ENCODE assay signal across 8 cellular contexts in genomic region chrX:22686138-22686541, GRCh38.
A peak's percentile ranks its signal among the peaks of the same experiment; 100 is the strongest.
DNase-seq lines count a peak whose midpoint lies in the region; ATAC-seq and TF ChIP-seq lines count a peak whose summit lies in the region.

No MANE protein-coding gene starts in this region.

- POLR2A ChIA-PET in AG04450 (lab: Yijun Ruan, JAX), result interaction anchor here (0.7 kb wide), 1 partner anchor 12 kb away, joined by 5 read pairs; no protein-coding TSS in a partner anchor

- CTCF ChIA-PET in AG04450 (lab: Charles Lee), result no interaction called here

- H3K4me1 ChIP-seq in ascending aorta, result no peaks in the 10 kb centered on the region

- H3K27me3 ChIP-seq in AG04450 (ENCODE audit: control insufficient read depth, insufficient read depth, low read length), result no peaks in the 10 kb centered on the region
- no peaks in the 10 kb centered on the region for H3K27me3 ChIP-seq in ascending aorta

- DNase-seq in AG04450 (ENCODE audit: low read depth, low spot score), result peak; percentile 24
- peak; percentile 90 for DNase-seq in NAMALWA (ENCODE audit: low spot score)
- DNase-seq in SW480 (ENCODE audit: low spot score), result peak; percentile 4
- DNase-seq in left cardiac atrium, result peak; percentile 20
- no peak for DNase-seq in ascending aorta (ENCODE audit: low spot score in 2 of 2)
- DNase-seq in inferior parietal cortex (ENCODE audit: extremely low spot score), result no peak

- no peaks in the 10 kb centered on the region for H3K9me3 ChIP-seq in AG04450 (ENCODE audit: control insufficient read depth, insufficient read depth, low read length)
- no peaks in the 10 kb centered on the region for H3K9me3 ChIP-seq in ascending aorta

- H3K27ac ChIP-seq in AG04450 (ENCODE audit: low read depth, low read length), result no peak overlapping the region
- H3K27ac ChIP-seq in ascending aorta, result no peak overlapping the region

- TF ChIP-seq CTCF in AG04450 (IDR thresholded peaks at IDR 0.05; ENCODE audit: low read depth, low read length) (no peak), ascending aorta (IDR thresholded peaks at IDR 0.05) (no peak)

- no peaks in the 10 kb centered on the region for H3K36me3 ChIP-seq in ascending aorta

- intact Hi-C loops in left cardiac atrium (cut with DNase I) (no loop called here), ascending aorta (cut with DNase I) (no loop called here)

- H3K4me3 ChIP-seq in AG04450 (ENCODE audit: low read depth, low read length), result no peak overlapping the region
- peak overlapping the region in 1 of 2 donors; percentile 13 for H3K4me3 ChIP-seq in ascending aorta

- no peak for ATAC-seq in left cardiac atrium
- no peak for ATAC-seq in HG02678 (IDR thresholded peaks at IDR 0.05; ENCODE audit: unreplicated experiment)
- ATAC-seq in GM18498 (IDR thresholded peaks at IDR 0.05; ENCODE audit: unreplicated experiment), result no peak

Comparison
In these comparisons a context has a peak if more than half of its experiments do, and no peak if none do; other contexts are left out.
1. DNase-seq: peak in AG04450 (single experiment), NAMALWA (single experiment), SW480 (single experiment) and left cardiac atrium (single experiment); none in ascending aorta (0 of 2) and inferior parietal cortex (single experiment).